ENCODE assay signal across 11 cellular contexts in the genomic region with DNA sequence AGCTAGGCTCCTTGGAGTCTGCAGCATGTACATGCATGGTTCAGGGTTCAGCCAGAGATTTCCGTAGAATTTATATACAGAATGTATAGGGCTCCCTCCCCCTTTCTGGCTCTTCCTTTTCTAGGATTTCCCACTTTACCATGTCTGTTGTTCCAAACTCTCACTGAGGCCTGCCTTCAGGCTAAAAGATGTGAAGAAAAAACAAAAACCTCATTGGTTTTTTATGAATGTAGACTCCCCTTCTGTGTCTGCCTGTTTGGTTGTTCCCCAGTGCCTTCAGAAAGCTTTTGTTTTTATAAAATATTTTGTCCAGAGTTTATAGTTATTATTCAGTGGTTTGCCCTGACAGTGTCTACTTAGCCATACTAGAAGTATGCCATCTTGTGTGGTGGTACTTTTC. TPM values are rescaled to one million over a fixed set of nuclear protein-coding genes. Genes with fewer than 3 reads are reported as not detected.
A peak's percentile ranks its signal among the peaks of the same experiment; 100 is the strongest.
DNase-seq lines count a peak whose midpoint lies in the region; ATAC-seq and TF ChIP-seq lines count a peak whose summit lies in the region.
"Had no signal": no experiment of that assay in that cellular context is flagged by ENCODE, and none has a peak within 500 bp of the region (broad histone marks: within the 10 kb centered on the region; RNA-seq: fewer than 3 reads in every experiment).

No MANE protein-coding gene starts in this region.

- no TSS peak for BruUV-seq in Panc1 (replicated peaks; lab: Mats Ljungman, UMichigan)

- peaks cover 7% of the 10 kb centered on the region for H3K27me3 Mint-ChIP-seq in endothelial cell (ENCODE audit: unreplicated experiment)

- no peak overlapping the region for H2AFZ ChIP-seq in parathyroid adenoma

- intact Hi-C loops in Panc1 (cut with micrococcal nuclease; ENCODE audit: unreplicated experiment), result no loop called here

- peaks cover 62% of the 10 kb centered on the region for H3K79me2 ChIP-seq in parathyroid adenoma

- DNase-seq in GM06990 (ENCODE audit: extremely low read depth, insufficient read length), result no peak
- DNase-seq in Panc1 (ENCODE audit: low read depth, low spot score), result no peak
- DNase-seq in endothelial cell (ENCODE audit: low spot score), result no peak
- no peak for DNase-seq in CD1c-positive myeloid dendritic cell (ENCODE audit: extremely low spot score)
- DNase-seq in hypothalamus (lab: John Stamatoyannopoulos, UW), result no peak
- no peak for DNase-seq in SW 1271 (lab: John Stamatoyannopoulos, UW)
- DNase-seq: Kasumi-1, left colon had no signal

- H3K27ac Mint-ChIP-seq in endothelial cell (ENCODE audit: unreplicated experiment), result peak overlapping the region; percentile 25

- H3K9me3 ChIP-seq in Panc1 (ENCODE audit: control insufficient read depth, insufficient read depth, low read depth, low read length) (no peaks in the 10 kb centered on the region), parathyroid adenoma (ENCODE audit: control insufficient read depth, low read length) (no peaks in the 10 kb centered on the region)

- H3K4me1 Mint-ChIP-seq in endothelial cell (ENCODE audit: unreplicated experiment), result peaks cover 47% of the 10 kb centered on the region

- H3K36me3 ChIP-seq in GM06990 (ENCODE audit: control insufficient read depth, insufficient read depth, low read length) (no peaks in the 10 kb centered on the region; the same call in 1 of the 2 replicates), Panc1 (ENCODE audit: control insufficient read depth, insufficient read depth, low read length) (peaks cover 5% of the 10 kb centered on the region), parathyroid adenoma (ENCODE audit: control insufficient read depth, insufficient read depth, low read length) (no peaks in the 10 kb centered on the region)

- no peak overlapping the region for H3K9ac ChIP-seq in parathyroid adenoma

- H3K36me3 Mint-ChIP-seq in endothelial cell (ENCODE audit: low read depth, unreplicated experiment), result no peaks in the 10 kb centered on the region

- peaks cover 52% of the 10 kb centered on the region for H3K4me1 ChIP-seq in Panc1 (ENCODE audit: control insufficient read depth, insufficient read depth, low read length)
- peaks cover 47% of the 10 kb centered on the region for H3K4me1 ChIP-seq in parathyroid adenoma

- H3K4me3 ChIP-seq in GM06990 (replicated peaks; ENCODE audit: low read depth, low read length) (peak overlapping the region; percentile 97), Panc1 (ENCODE audit: low read depth in 2 of 2, low read length in 2 of 2) (peak overlapping the region in 1 of 2 experiments; percentile 66; a peak in 1 of 4 replicates), parathyroid adenoma (ENCODE audit: low read depth, low read length) (no peak overlapping the region)

- in situ Hi-C loops in Panc1 (cut with HindIII; ENCODE audit: low pct_unique_long_range_greater_than_20kb, low sequenced_read_pairs), result no loop called here

- H3K27me3 ChIP-seq in GM06990 (replicated peaks; ENCODE audit: control insufficient read depth, insufficient read depth, low read length) (no peaks in the 10 kb centered on the region), Panc1 (ENCODE audit: control insufficient read depth, insufficient read depth, low read length) (no peaks in the 10 kb centered on the region), parathyroid adenoma (ENCODE audit: control insufficient read depth, insufficient read depth, low read length) (no peaks in the 10 kb centered on the region)

- no peaks in the 10 kb centered on the region for H3K9me3 Mint-ChIP-seq in endothelial cell (ENCODE audit: unreplicated experiment)

- no peak for TF ChIP-seq CTCF in GM06990 (IDR thresholded peaks at IDR 0.05; ENCODE audit: insufficient read depth, low read length, poor library complexity, severe bottlenecking)
- no peak for TF ChIP-seq CTCF in Panc1 (IDR thresholded peaks at IDR 0.05)
- TF ChIP-seq CTCF in endothelial cell (IDR thresholded peaks at IDR 0.05; ENCODE audit: unreplicated experiment), result no peak
- no peak for TF ChIP-seq CTCF in parathyroid adenoma (IDR thresholded peaks at IDR 0.05)

- H3K27ac ChIP-seq in Panc1 (ENCODE audit: low read length) (peak overlapping the region; percentile 21), parathyroid adenoma (no peak overlapping the region)

- POLR2A ChIA-PET in Panc1 (lab: Charles Lee), result no interaction called here

- ATAC-seq in Panc1 (no peak), GM21526 (IDR thresholded peaks at IDR 0.05; ENCODE audit: low FRiP score, unreplicated experiment) (no peak)
- ATAC-seq: HCT116, left colon had no signal

- CTCF ChIA-PET in Panc1 (lab: Charles Lee), result no interaction called here

- H3K4me3 Mint-ChIP-seq in endothelial cell (ENCODE audit: unreplicated experiment), result peak overlapping the region; percentile 12

- H3K4me2 ChIP-seq in parathyroid adenoma (ENCODE audit: low read length), result peak overlapping the region; percentile 92

RNA-seq across cellular contexts. Expression of gene NDUFV2, which starts 3.6 kb away (rescaled TPM):
- total RNA-seq in Panc1 (2021; ENCODE audit: unreplicated experiment), result 157 TPM
- polyA plus RNA-seq in Panc1 (2012; ENCODE audit: insufficient read length), result 87.8 TPM
- total RNA-seq in endothelial cell (ENCODE audit: unreplicated experiment), result 102 TPM

RNA-seq across cellular contexts. Expression of gene ANKRD12, which starts 30.5 kb away (rescaled TPM):
- total RNA-seq in Panc1 (2021; ENCODE audit: unreplicated experiment), result 30.7 TPM
- polyA plus RNA-seq in Panc1 (2012; ENCODE audit: insufficient read length), result 9.8 TPM
- total RNA-seq in endothelial cell (ENCODE audit: unreplicated experiment), result 32.9 TPM
